Comparison of ENCODE assay signal across 1 cellular context in the genomic region with DNA sequence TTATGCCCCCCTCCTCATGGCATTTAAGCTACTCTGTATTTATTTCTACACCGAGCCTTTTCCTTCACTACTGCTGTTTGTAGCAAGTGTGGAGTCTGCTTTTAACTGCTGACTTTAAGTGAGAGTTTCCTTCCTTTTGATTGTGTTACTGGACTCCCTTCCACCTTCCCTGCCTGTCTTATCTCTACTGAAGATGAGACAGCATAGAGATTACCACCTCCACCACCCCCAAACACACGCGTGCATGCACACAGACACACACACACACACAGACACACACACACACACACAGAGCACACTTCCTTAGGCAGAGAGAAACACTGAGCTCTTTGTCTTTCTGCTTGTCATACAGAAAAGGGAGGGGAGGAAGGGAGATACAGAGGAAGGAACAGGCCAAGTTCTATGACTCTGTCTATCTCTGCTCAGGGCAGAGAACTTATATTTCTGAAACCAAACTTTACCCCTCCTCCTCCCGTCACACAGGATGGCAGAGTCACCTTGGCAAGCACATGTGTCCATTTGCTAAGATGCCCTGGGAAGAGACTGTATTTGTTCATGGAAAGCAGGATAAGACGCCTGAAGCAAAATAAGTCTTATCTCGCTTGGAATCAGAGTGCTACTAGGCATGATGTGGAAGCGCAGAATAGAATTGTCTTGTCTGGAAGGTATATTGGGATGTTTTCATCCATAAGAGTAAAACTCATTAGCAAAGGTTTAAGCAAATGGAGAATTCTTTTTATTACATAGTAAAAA.
TF ChIP-seq lines count a peak whose summit lies in the region.

No MANE protein-coding gene starts in this region.

TF ChIP-seq in K562, 482 proteins besides CTCF, POLR2A, EP300 and RAD21 (continued from another document and continues in another):
- TF ChIP-seq, protein P1, sequence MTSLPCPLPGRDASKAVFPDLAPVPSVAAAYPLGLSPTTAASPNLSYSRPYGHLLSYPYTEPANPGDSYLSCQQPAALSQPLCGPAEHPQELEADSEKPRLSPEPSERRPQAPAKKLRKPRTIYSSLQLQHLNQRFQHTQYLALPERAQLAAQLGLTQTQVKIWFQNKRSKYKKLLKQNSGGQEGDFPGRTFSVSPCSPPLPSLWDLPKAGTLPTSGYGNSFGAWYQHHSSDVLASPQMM (CRISPR knock-in tag; IDR thresholded peaks at IDR 0.05) = no peak
- TF ChIP-seq ZNF75A (CRISPR knock-in tag; IDR thresholded peaks at IDR 0.05) (no peak), ELF4 (CRISPR knock-in tag; IDR thresholded peaks at IDR 0.05) (peak; percentile 98), GTF2F1 (IDR thresholded peaks at IDR 0.05; ENCODE audit: low read depth, low read length) (no peak), GTF2A2 (tag; IDR thresholded peaks at IDR 0.05) (no peak), ZNF696 (CRISPR knock-in tag; conservative IDR thresholded peaks at IDR 0.05) (no peak), MAFK (IDR thresholded peaks at IDR 0.05; ENCODE audit: low read length) (peak; percentile 22; the same call in 1 of the 2 replicates), BMI1 (IDR thresholded peaks at IDR 0.05; ENCODE audit: low read length) (no peak), PTTG1 (tag; IDR thresholded peaks at IDR 0.05; ENCODE audit: low read depth) (no peak), KDM1A (IDR thresholded peaks at IDR 0.05) (peak in 1 of 2 experiments; percentile 72), ZNF140 (CRISPR knock-in tag; IDR thresholded peaks at IDR 0.05) (no peak), RBM14 (IDR thresholded peaks at IDR 0.05; ENCODE audit: borderline replicate concordance, insufficient read depth, low read depth, low read length) (no peak), SMAD3 (CRISPR knock-in tag; conservative IDR thresholded peaks at IDR 0.05) (peak; percentile 74; the same call in 1 of the 2 replicates), CTBP1 (IDR thresholded peaks at IDR 0.05; ENCODE audit: borderline replicate concordance) (peak; percentile 79; the same call in 1 of the 2 replicates), DACH1 (IDR thresholded peaks at IDR 0.05; ENCODE audit: partially characterized antibody) (no peak), NELFE (IDR thresholded peaks at IDR 0.05; ENCODE audit: insufficient read depth, insufficient read length) (no peak), EP400 (IDR thresholded peaks at IDR 0.05) (peak; percentile 68), FOXJ2 (tag; IDR thresholded peaks at IDR 0.05) (peak; percentile 85; the same call in 1 of the 2 replicates), SIRT6 (IDR thresholded peaks at IDR 0.05; ENCODE audit: low read depth, low read length) (no peak), ZNF239 (CRISPR knock-in tag; IDR thresholded peaks at IDR 0.05) (no peak; the same call in 1 of the 2 replicates), EHMT2 (IDR thresholded peaks at IDR 0.05) (peak; percentile 85; the same call in 1 of the 2 replicates), PML (IDR thresholded peaks at IDR 0.05; ENCODE audit: low read length) (no peak), SMAD4 (CRISPR knock-in tag; conservative IDR thresholded peaks at IDR 0.05) (peak; percentile 76), POLR2B (IDR thresholded peaks at IDR 0.05; ENCODE audit: low read depth, partially characterized antibody) (no peak), ZBTB11 (CRISPR knock-in tag; IDR thresholded peaks at IDR 0.05) (no peak), JUND (IDR thresholded peaks at IDR 0.05; ENCODE audit: borderline replicate concordance, low read depth, low read length) (peak; percentile 64; the same call in 1 of the 2 replicates), JUND (tag; IDR thresholded peaks at IDR 0.05; ENCODE audit: borderline replicate concordance, low read depth, low read length) (peak; percentile 50; the same call in 1 of the 3 replicates), ZNF583 (CRISPR knock-in tag; IDR thresholded peaks at IDR 0.05) (no peak; the same call in 1 of the 2 replicates), FOXK2 (conservative IDR thresholded peaks at IDR 0.05 in 1 of 2, IDR thresholded peaks at IDR 0.05 in 1 of 2; ENCODE audit: low read depth in 2 of 2) (peak; percentile 69 to 77; a peak in 3 of 4 replicates), LEF1 (IDR thresholded peaks at IDR 0.05) (peak; percentile 86), RNF2 (IDR thresholded peaks at IDR 0.05) (peak; percentile 48; the same call in 1 of the 2 replicates), PURB (CRISPR knock-in tag; IDR thresholded peaks at IDR 0.05; ENCODE audit: low read depth) (no peak), DEAF1 (CRISPR knock-in tag; IDR thresholded peaks at IDR 0.05) (no peak; the same call in 1 of the 2 replicates), ZNF77 (CRISPR knock-in tag; IDR thresholded peaks at IDR 0.05) (no peak), RCOR1 (IDR thresholded peaks at IDR 0.05; ENCODE audit: borderline replicate concordance in 1 of 2, low read depth in 2 of 2, low read length in 2 of 2) (peak in 1 of 2 experiments; percentile 82; a peak in 2 of 4 replicates), FOXA3 (CRISPR knock-in tag; conservative IDR thresholded peaks at IDR 0.05 in 1 of 2, IDR thresholded peaks at IDR 0.05 in 1 of 2) (no peak), ZNF347 (CRISPR knock-in tag; IDR thresholded peaks at IDR 0.05; ENCODE audit: low read depth) (no peak), TBP (optimal IDR thresholded peaks at IDR 0.05; ENCODE audit: low read depth, low read length) (no peak), MYNN (IDR thresholded peaks at IDR 0.05) (peak; percentile 81; the same call in 1 of the 2 replicates), MYNN (CRISPR knock-in tag; IDR thresholded peaks at IDR 0.05) (no peak), KDM4B (IDR thresholded peaks at IDR 0.05; ENCODE audit: borderline replicate concordance in 2 of 2, low read depth in 1 of 2) (no peak)
- TF ChIP-seq, protein P2, sequence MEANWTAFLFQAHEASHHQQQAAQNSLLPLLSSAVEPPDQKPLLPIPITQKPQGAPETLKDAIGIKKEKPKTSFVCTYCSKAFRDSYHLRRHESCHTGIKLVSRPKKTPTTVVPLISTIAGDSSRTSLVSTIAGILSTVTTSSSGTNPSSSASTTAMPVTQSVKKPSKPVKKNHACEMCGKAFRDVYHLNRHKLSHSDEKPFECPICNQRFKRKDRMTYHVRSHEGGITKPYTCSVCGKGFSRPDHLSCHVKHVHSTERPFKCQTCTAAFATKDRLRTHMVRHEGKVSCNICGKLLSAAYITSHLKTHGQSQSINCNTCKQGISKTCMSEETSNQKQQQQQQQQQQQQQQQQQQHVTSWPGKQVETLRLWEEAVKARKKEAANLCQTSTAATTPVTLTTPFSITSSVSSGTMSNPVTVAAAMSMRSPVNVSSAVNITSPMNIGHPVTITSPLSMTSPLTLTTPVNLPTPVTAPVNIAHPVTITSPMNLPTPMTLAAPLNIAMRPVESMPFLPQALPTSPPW (CRISPR knock-in tag; IDR thresholded peaks at IDR 0.05) = peak; percentile 73
- TF ChIP-seq, protein P3, sequence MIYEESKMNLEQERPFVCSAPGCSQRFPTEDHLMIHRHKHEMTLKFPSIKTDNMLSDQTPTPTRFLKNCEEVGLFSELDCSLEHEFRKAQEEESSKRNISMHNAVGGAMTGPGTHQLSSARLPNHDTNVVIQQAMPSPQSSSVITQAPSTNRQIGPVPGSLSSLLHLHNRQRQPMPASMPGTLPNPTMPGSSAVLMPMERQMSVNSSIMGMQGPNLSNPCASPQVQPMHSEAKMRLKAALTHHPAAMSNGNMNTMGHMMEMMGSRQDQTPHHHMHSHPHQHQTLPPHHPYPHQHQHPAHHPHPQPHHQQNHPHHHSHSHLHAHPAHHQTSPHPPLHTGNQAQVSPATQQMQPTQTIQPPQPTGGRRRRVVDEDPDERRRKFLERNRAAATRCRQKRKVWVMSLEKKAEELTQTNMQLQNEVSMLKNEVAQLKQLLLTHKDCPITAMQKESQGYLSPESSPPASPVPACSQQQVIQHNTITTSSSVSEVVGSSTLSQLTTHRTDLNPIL (CRISPR knock-in tag; IDR thresholded peaks at IDR 0.05) = no peak
- TF ChIP-seq, protein P4, sequence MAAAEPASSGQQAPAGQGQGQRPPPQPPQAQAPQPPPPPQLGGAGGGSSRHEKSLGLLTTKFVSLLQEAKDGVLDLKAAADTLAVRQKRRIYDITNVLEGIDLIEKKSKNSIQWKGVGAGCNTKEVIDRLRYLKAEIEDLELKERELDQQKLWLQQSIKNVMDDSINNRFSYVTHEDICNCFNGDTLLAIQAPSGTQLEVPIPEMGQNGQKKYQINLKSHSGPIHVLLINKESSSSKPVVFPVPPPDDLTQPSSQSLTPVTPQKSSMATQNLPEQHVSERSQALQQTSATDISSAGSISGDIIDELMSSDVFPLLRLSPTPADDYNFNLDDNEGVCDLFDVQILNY (CRISPR knock-in tag; IDR thresholded peaks at IDR 0.05) = no peak
- TF ChIP-seq, protein P5, sequence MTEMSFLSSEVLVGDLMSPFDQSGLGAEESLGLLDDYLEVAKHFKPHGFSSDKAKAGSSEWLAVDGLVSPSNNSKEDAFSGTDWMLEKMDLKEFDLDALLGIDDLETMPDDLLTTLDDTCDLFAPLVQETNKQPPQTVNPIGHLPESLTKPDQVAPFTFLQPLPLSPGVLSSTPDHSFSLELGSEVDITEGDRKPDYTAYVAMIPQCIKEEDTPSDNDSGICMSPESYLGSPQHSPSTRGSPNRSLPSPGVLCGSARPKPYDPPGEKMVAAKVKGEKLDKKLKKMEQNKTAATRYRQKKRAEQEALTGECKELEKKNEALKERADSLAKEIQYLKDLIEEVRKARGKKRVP (CRISPR knock-in tag; IDR thresholded peaks at IDR 0.05) = no peak
- TF ChIP-seq, protein P6, sequence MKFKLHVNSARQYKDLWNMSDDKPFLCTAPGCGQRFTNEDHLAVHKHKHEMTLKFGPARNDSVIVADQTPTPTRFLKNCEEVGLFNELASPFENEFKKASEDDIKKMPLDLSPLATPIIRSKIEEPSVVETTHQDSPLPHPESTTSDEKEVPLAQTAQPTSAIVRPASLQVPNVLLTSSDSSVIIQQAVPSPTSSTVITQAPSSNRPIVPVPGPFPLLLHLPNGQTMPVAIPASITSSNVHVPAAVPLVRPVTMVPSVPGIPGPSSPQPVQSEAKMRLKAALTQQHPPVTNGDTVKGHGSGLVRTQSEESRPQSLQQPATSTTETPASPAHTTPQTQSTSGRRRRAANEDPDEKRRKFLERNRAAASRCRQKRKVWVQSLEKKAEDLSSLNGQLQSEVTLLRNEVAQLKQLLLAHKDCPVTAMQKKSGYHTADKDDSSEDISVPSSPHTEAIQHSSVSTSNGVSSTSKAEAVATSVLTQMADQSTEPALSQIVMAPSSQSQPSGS (CRISPR knock-in tag; IDR thresholded peaks at IDR 0.05) = no peak
- TF ChIP-seq, protein P7, sequence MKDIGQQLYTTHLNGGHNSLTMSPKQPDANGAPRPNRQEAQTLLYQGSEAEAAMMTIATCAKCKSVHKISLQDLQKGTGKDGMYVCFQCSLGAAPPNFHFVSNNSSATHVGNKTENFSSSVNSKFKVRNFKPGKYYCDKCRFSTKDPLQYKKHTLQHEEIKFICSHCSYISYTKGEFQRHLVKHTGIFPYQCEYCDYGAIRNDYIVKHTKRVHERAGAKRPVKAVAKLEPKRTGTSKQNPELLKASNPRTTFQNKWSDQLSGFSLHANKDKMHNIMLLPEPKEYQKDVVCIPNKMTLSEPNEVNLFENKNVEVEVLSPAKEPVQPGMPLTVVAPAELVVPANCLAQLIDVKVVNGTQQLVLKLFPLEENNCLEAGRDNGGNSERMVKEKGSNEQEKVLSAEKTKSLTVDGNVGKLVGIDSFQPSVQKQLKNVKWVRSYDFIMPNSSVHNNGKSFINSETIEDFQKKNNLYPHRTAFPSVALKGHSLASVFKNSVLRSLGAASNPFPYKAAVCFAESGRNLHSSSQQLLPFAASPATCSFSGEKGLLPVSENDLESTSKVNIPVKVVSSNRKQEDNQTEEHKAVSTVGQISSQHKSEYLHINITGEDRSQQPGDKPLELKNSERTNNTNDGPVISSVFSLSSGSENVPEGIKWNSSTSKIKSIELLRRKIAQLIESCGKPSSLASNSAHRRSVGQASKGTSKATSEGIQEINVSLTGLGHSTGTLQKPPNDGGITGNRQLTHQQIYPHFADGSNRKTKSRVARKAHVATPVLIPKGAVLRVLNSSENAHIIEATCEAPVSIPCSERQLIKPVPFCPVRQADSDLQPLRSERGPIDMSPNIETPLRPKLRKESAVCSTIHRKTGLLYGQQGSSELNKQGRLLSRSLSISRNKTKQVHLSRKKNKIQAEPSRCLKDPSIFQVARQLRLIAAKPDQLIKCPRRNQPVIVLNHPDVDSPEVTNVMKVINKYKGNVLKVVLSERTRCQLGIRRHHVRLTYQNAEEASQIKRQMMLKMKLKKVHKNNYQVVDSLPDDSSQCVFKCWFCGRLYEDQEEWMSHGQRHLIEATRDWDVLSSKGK (CRISPR knock-in tag; IDR thresholded peaks at IDR 0.05) = no peak
